ENCODE assay signal across 1 cellular context in genomic region chr10:63465293-63466167, GRCh38.
TF ChIP-seq lines count a peak whose summit lies in the region.

A gene with protein sequence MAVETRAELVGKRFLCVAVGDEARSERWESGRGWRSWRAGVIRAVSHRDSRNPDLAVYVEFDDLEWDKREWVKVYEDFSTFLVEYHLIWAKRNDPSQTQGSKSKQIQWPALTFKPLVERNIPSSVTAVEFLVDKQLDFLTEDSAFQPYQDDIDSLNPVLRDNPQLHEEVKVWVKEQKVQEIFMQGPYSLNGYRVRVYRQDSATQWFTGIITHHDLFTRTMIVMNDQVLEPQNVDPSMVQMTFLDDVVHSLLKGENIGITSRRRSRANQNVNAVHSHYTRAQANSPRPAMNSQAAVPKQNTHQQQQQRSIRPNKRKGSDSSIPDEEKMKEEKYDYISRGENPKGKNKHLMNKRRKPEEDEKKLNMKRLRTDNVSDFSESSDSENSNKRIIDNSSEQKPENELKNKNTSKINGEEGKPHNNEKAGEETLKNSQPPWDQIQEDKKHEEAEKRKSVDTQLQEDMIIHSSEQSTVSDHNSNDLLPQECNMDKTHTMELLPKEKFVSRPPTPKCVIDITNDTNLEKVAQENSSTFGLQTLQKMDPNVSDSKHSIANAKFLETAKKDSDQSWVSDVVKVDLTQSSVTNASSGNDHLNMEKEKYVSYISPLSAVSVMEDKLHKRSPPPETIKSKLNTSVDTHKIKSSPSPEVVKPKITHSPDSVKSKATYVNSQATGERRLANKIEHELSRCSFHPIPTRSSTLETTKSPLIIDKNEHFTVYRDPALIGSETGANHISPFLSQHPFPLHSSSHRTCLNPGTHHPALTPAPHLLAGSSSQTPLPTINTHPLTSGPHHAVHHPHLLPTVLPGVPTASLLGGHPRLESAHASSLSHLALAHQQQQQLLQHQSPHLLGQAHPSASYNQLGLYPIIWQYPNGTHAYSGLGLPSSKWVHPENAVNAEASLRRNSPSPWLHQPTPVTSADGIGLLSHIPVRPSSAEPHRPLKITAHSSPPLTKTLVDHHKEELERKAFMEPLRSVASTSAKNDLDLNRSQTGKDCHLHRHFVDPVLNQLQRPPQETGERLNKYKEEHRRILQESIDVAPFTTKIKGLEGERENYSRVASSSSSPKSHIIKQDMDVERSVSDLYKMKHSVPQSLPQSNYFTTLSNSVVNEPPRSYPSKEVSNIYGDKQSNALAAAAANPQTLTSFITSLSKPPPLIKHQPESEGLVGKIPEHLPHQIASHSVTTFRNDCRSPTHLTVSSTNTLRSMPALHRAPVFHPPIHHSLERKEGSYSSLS (N-terminal part only) (minus strand): TSS chr10:63465977. CDS start chr10:63465662, 315 bp downstream.

TF ChIP-seq in HepG2, 621 proteins besides CTCF, POLR2A, EP300 and RAD21 (continued from another document and continues in another):
- TF ChIP-seq ZNF777 (CRISPR knock-in tag; IDR thresholded peaks at IDR 0.05) = peak; percentile 96
- no peak for TF ChIP-seq KLF15 (CRISPR knock-in tag; IDR thresholded peaks at IDR 0.05; ENCODE audit: borderline replicate concordance)
- TF ChIP-seq EHMT2 (IDR thresholded peaks at IDR 0.05; ENCODE audit: borderline replicate concordance, low read depth, low read length) = no peak
- TF ChIP-seq RBFOX2 (IDR thresholded peaks at IDR 0.05; ENCODE audit: low read depth, low read length) = peak; percentile 75
- no peak for TF ChIP-seq TEAD3 (CRISPR knock-in tag; optimal IDR thresholded peaks at IDR 0.05; ENCODE audit: borderline replicate concordance)
- TF ChIP-seq, protein P1, sequence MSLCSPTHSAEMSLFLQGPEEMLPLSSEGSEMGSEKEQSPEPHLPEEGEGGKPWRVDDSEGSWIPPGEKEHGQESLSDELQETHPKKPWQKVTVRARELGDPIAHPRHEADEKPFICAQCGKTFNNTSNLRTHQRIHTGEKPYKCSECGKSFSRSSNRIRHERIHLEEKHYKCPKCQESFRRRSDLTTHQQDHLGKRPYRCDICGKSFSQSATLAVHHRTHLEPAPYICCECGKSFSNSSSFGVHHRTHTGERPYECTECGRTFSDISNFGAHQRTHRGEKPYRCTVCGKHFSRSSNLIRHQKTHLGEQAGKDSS (CRISPR knock-in tag; IDR thresholded peaks at IDR 0.05; ENCODE audit: borderline replicate concordance, low read depth) = peak; percentile 77
- no peak for TF ChIP-seq ZNF704 (CRISPR knock-in tag; IDR thresholded peaks at IDR 0.05; ENCODE audit: borderline replicate concordance)
- TF ChIP-seq ZNF547 (CRISPR knock-in tag; IDR thresholded peaks at IDR 0.05) = no peak; the same call in 1 of the 2 replicates
- TF ChIP-seq, protein P2, sequence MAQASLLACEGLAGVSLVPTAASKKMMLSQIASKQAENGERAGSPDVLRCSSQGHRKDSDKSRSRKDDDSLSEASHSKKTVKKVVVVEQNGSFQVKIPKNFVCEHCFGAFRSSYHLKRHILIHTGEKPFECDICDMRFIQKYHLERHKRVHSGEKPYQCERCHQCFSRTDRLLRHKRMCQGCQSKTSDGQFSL (CRISPR knock-in tag; IDR thresholded peaks at IDR 0.05) = 0 out of 2 replicates have a peak, but pooled peaks have one; percentile 24
- TF ChIP-seq ZNF20 (CRISPR knock-in tag; IDR thresholded peaks at IDR 0.05) = no peak
- TF ChIP-seq CHCHD3 (CRISPR knock-in tag; IDR thresholded peaks at IDR 0.05) = no peak
- TF ChIP-seq ZNF766 (CRISPR knock-in tag; IDR thresholded peaks at IDR 0.05; ENCODE audit: borderline replicate concordance) = peak; percentile 29; the same call in 1 of the 2 replicates
- no peak for TF ChIP-seq RELA (CRISPR knock-in tag; IDR thresholded peaks at IDR 0.05)
- no peak for TF ChIP-seq PHF5A (CRISPR knock-in tag; IDR thresholded peaks at IDR 0.05; ENCODE audit: low read depth, unreplicated experiment)
- no peak for TF ChIP-seq GPN1 (CRISPR knock-in tag; IDR thresholded peaks at IDR 0.05; ENCODE audit: borderline replicate concordance)
- TF ChIP-seq AGO1 (IDR thresholded peaks at IDR 0.05; ENCODE audit: low read depth, low read length, poor library complexity, severe bottlenecking) = no peak
- TF ChIP-seq ZNF576 (CRISPR knock-in tag; IDR thresholded peaks at IDR 0.05) = no peak
- no peak for TF ChIP-seq REXO4 (CRISPR knock-in tag; IDR thresholded peaks at IDR 0.05; ENCODE audit: borderline replicate concordance)
- peak; percentile 12 for TF ChIP-seq TBL1XR1 (IDR thresholded peaks at IDR 0.05; ENCODE audit: borderline replicate concordance, low read length, partially characterized antibody)
- peak; percentile 76 for TF ChIP-seq YEATS4 (CRISPR knock-in tag; IDR thresholded peaks at IDR 0.05; ENCODE audit: borderline replicate concordance)
- peak; percentile 56; the same call in 1 of the 2 replicates for TF ChIP-seq ARID2 (CRISPR knock-in tag; IDR thresholded peaks at IDR 0.05; ENCODE audit: borderline replicate concordance)
- TF ChIP-seq SIN3B (IDR thresholded peaks at IDR 0.05; ENCODE audit: low read length) = no peak
- peak; percentile 19 for TF ChIP-seq ZNF607 (CRISPR knock-in tag; IDR thresholded peaks at IDR 0.05; ENCODE audit: borderline replicate concordance)
- no peak for TF ChIP-seq ZNF615 (CRISPR knock-in tag; IDR thresholded peaks at IDR 0.05; ENCODE audit: borderline replicate concordance)
- TF ChIP-seq SMAD1 (CRISPR knock-in tag; IDR thresholded peaks at IDR 0.05; ENCODE audit: borderline replicate concordance, low read depth) = peak; percentile 71; the same call in 1 of the 2 replicates
- TF ChIP-seq ZKSCAN1 (IDR thresholded peaks at IDR 0.05; ENCODE audit: low read length) = no peak
- TF ChIP-seq ZNF256 (CRISPR knock-in tag; conservative IDR thresholded peaks at IDR 0.05) = 0 out of 2 replicates have a peak, but pooled peaks have one; percentile 70
- TF ChIP-seq TCF12 (IDR thresholded peaks at IDR 0.05) = no peak
- 0 out of 2 replicates have a peak, but pooled peaks have one; percentile 24 for TF ChIP-seq TCF12 (CRISPR knock-in tag; IDR thresholded peaks at IDR 0.05)
- TF ChIP-seq FOXK1 (CRISPR knock-in tag; IDR thresholded peaks at IDR 0.05; ENCODE audit: borderline replicate concordance, low read depth) = 0 out of 2 replicates have a peak, but pooled peaks have one; percentile 9
- no peak for TF ChIP-seq GATAD2A (CRISPR knock-in tag; IDR thresholded peaks at IDR 0.05)
- TF ChIP-seq, protein P3, sequence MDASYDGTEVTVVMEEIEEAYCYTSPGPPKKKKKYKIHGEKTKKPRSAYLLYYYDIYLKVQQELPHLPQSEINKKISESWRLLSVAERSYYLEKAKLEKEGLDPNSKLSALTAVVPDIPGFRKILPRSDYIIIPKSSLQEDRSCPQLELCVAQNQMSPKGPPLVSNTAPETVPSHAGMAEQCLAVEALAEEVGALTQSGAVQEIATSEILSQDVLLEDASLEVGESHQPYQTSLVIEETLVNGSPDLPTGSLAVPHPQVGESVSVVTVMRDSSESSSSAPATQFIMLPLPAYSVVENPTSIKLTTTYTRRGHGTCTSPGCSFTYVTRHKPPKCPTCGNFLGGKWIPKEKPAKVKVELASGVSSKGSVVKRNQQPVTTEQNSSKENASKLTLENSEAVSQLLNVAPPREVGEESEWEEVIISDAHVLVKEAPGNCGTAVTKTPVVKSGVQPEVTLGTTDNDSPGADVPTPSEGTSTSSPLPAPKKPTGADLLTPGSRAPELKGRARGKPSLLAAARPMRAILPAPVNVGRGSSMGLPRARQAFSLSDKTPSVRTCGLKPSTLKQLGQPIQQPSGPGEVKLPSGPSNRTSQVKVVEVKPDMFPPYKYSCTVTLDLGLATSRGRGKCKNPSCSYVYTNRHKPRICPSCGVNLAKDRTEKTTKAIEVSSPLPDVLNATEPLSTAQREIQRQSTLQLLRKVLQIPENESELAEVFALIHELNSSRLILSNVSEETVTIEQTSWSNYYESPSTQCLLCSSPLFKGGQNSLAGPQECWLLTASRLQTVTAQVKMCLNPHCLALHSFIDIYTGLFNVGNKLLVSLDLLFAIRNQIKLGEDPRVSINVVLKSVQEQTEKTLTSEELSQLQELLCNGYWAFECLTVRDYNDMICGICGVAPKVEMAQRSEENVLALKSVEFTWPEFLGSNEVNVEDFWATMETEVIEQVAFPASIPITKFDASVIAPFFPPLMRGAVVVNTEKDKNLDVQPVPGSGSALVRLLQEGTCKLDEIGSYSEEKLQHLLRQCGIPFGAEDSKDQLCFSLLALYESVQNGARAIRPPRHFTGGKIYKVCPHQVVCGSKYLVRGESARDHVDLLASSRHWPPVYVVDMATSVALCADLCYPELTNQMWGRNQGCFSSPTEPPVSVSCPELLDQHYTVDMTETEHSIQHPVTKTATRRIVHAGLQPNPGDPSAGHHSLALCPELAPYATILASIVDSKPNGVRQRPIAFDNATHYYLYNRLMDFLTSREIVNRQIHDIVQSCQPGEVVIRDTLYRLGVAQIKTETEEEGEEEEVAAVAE (CRISPR knock-in tag; IDR thresholded peaks at IDR 0.05; ENCODE audit: borderline replicate concordance) = no peak
- TF ChIP-seq, protein P4, sequence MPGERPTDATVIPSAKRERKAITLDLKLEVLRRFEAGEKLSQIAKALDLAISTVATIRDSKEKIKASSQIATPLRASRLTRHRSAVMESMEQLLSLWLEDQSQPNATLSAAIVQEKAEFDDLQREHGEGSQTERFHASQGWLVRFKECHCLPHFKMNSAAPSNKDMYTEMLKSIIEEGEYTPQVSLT (CRISPR knock-in tag; IDR thresholded peaks at IDR 0.05; ENCODE audit: borderline replicate concordance, low read depth) = no peak
- TF ChIP-seq THYN1 (CRISPR knock-in tag; IDR thresholded peaks at IDR 0.05; ENCODE audit: borderline replicate concordance, low read depth) = no peak
- no peak for TF ChIP-seq ELF1 (CRISPR knock-in tag; IDR thresholded peaks at IDR 0.05)
- TF ChIP-seq ZNF10 (CRISPR knock-in tag; IDR thresholded peaks at IDR 0.05; ENCODE audit: borderline replicate concordance, low read depth) = no peak
- TF ChIP-seq, protein P5, sequence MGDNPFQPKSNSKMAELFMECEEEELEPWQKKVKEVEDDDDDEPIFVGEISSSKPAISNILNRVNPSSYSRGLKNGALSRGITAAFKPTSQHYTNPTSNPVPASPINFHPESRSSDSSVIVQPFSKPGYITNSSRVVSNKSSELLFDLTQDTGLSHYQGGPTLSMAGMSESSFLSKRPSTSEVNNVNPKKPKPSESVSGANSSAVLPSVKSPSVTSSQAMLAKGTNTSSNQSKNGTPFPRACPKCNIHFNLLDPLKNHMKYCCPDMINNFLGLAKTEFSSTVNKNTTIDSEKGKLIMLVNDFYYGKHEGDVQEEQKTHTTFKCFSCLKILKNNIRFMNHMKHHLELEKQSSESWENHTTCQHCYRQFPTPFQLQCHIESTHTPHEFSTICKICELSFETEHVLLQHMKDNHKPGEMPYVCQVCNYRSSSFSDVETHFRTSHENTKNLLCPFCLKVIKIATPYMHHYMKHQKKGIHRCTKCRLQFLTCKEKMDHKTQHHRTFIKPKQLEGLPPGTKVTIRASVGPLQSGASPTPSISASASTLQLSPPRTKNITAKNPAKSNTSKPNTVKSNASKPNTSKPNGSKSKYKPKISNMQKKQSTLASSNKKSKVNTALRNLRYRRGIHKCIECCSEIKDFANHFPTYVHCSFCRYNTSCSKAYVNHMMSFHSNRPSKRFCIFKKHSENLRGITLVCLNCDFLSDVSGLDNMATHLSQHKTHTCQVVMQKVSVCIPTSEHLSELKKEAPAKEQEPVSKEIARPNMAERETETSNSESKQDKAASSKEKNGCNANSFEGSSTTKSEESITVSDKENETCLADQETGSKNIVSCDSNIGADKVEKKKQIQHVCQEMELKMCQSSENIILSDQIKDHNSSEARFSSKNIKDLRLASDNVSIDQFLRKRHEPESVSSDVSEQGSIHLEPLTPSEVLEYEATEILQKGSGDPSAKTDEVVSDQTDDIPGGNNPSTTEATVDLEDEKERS (CRISPR knock-in tag; IDR thresholded peaks at IDR 0.05) = no peak; the same call in 1 of the 2 replicates
- TF ChIP-seq ZNF331 (CRISPR knock-in tag; IDR thresholded peaks at IDR 0.05) = peak; percentile 56; the same call in 1 of the 2 replicates
- no peak for TF ChIP-seq ZUFSP (CRISPR knock-in tag; IDR thresholded peaks at IDR 0.05; ENCODE audit: borderline replicate concordance)
- TF ChIP-seq, protein P6, sequence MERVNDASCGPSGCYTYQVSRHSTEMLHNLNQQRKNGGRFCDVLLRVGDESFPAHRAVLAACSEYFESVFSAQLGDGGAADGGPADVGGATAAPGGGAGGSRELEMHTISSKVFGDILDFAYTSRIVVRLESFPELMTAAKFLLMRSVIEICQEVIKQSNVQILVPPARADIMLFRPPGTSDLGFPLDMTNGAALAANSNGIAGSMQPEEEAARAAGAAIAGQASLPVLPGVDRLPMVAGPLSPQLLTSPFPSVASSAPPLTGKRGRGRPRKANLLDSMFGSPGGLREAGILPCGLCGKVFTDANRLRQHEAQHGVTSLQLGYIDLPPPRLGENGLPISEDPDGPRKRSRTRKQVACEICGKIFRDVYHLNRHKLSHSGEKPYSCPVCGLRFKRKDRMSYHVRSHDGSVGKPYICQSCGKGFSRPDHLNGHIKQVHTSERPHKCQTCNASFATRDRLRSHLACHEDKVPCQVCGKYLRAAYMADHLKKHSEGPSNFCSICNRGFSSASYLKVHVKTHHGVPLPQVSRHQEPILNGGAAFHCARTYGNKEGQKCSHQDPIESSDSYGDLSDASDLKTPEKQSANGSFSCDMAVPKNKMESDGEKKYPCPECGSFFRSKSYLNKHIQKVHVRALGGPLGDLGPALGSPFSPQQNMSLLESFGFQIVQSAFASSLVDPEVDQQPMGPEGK (CRISPR knock-in tag; IDR thresholded peaks at IDR 0.05) = peak; percentile 82
- no peak for TF ChIP-seq ZNF263 (CRISPR knock-in tag; IDR thresholded peaks at IDR 0.05)
- no peak for TF ChIP-seq TOPORS (CRISPR knock-in tag; IDR thresholded peaks at IDR 0.05)
